In the genomic region with DNA sequence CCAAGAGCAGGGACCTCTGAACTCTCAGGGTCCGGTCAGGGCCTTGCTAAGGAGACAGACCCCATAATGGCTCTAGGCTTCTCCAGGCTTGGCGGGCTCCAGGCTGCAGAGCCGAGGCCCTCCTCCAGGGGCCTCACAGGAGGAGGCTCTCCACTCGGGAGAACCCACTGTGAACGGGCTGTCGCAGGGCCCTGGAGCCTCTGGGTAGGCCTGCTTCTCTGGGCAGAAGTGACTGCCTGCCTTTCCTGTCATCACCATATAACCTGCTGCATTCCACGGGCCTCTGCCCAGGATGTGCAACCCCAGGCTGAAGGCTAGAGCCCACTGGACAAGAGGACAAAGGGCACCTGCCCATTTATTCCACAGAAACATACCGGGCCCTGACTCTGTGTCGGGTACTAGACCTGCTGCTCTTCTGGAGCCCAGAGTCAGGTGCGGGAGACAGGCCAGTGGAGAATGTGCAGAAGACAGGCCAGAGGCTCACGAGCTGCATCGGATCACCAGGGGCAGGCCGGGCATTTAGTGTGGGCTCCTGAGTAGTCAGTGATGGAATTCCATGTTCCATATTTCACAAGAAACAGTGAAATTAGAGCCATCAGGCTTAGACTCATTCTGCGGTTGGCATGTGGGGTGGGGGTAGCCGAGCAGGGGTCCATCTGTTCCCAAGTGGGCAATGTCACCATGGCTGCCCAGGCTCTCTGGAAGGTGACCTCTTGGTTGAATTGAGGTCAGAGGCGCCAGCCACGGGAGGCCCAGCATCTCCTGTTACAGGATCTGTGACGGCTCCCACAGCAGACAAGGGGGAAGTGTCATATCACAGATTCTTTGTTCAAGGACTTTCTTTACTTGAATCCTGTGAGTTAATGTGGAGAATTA, we compare ENCODE assay signal across 9 cellular contexts.
DNase-seq lines count a peak whose midpoint lies in the region; ATAC-seq and TF ChIP-seq lines count a peak whose summit lies in the region.
"Had no signal": no experiment of that assay in that cellular context is flagged by ENCODE, and none has a peak within 500 bp of the region (broad histone marks: within the 10 kb centered on the region; RNA-seq: fewer than 3 reads in every experiment).

No MANE protein-coding gene starts in this region.

- no peak overlapping the region for H3K4me3 Mint-ChIP-seq in activated CD4-positive, alpha-beta T cell treated with anti-CD3 and anti-CD28 coated beads, Interleukin-2, amount 10 ng/mL, durations not matched to agents 7 days and 5 days
- no peak overlapping the region for H3K4me3 Mint-ChIP-seq in WTC11
- H3K4me3 Mint-ChIP-seq: nephron had no signal

- POLR2A ChIA-PET in activated CD4-positive, alpha-beta T cell treated with anti-CD3 and anti-CD28 coated beads, Interleukin-2, amount 10 ng/mL, durations not matched to agents 7 days and 5 days (lab: Charles Lee): no interaction called here
- POLR2A ChIA-PET in WTC11 (lab: Charles Lee): no interaction called here

- no peaks in the 10 kb centered on the region for H3K9me3 ChIP-seq in left ventricle myocardium inferior (replicated peaks)

- ATAC-seq in WTC11: peak; percentile 86

- peaks cover 36% of the 10 kb centered on the region for H3K4me1 Mint-ChIP-seq in activated CD4-positive, alpha-beta T cell treated with anti-CD3 and anti-CD28 coated beads, Interleukin-2, amount 10 ng/mL, durations not matched to agents 7 days and 5 days
- H3K4me1 Mint-ChIP-seq in WTC11: peaks cover 11% of the 10 kb centered on the region

- no peak for TF ChIP-seq CTCF in WTC11 (IDR thresholded peaks at IDR 0.05)
- peak; percentile 40 for TF ChIP-seq CTCF in left ventricle myocardium inferior (IDR thresholded peaks at IDR 0.05; ENCODE audit: borderline replicate concordance)

- CTCF ChIA-PET in activated CD4-positive, alpha-beta T cell treated with anti-CD3 and anti-CD28 coated beads, Interleukin-2, amount 10 ng/mL, durations not matched to agents 7 days and 5 days (lab: Charles Lee): no interaction called here
- CTCF ChIA-PET in WTC11 (lab: Charles Lee): interaction anchor here (1.0 kb wide), 1 partner anchor 17 kb away, joined by 5 read pairs; no protein-coding TSS in a partner anchor

- peak overlapping the region; percentile 94 for H3K27ac Mint-ChIP-seq in activated CD4-positive, alpha-beta T cell treated with anti-CD3 and anti-CD28 coated beads, Interleukin-2, amount 10 ng/mL, durations not matched to agents 7 days and 5 days
- no peak overlapping the region for H3K27ac Mint-ChIP-seq in WTC11

- no peak overlapping the region for H3K4me3 ChIP-seq in left ventricle myocardium inferior

- no peak for DNase-seq in activated CD4-positive, alpha-beta T cell treated with anti-CD3 and anti-CD28 coated beads, Interleukin-2, amount 10 ng/mL, durations not matched to agents 7 days and 5 days
- no peak for DNase-seq in activated CD4-positive, alpha-beta T cell treated with anti-CD3 and anti-CD28 coated beads, Interleukin-2, amount 50 U/mL, for 1 hour
- DNase-seq in WTC11 (ENCODE audit: low spot score) (peak; percentile 38), left ventricle myocardium inferior (no peak), inferior parietal cortex (ENCODE audit: extremely low spot score) (no peak), NCI-H1105 (lab: John Stamatoyannopoulos, UW) (no peak), NCI-H2196 (lab: John Stamatoyannopoulos, UW; ENCODE audit: unreplicated experiment) (no peak)
- peak; percentile 23 for DNase-seq in stimulated activated CD8-positive, alpha-beta memory T cell treated with anti-CD3 and anti-CD28 coated beads, Interleukin-4, amount 100 ng/mL, for 48 hours

- H3K4me1 ChIP-seq in left ventricle myocardium inferior: peaks cover 49% of the 10 kb centered on the region

- intact Hi-C loops in left ventricle myocardium inferior (cut with micrococcal nuclease): no loop called here

- no peaks in the 10 kb centered on the region for H3K36me3 ChIP-seq in left ventricle myocardium inferior

- H3K27ac ChIP-seq in left ventricle myocardium inferior (replicated peaks): peak overlapping the region; percentile 65

- H3K27me3 Mint-ChIP-seq in activated CD4-positive, alpha-beta T cell treated with anti-CD3 and anti-CD28 coated beads, Interleukin-2, amount 10 ng/mL, durations not matched to agents 7 days and 5 days: peaks cover 3% of the 10 kb centered on the region
- H3K27me3 Mint-ChIP-seq in WTC11 (ENCODE audit: low read depth): no peaks in the 10 kb centered on the region

- H3K36me3 Mint-ChIP-seq in activated CD4-positive, alpha-beta T cell treated with anti-CD3 and anti-CD28 coated beads, Interleukin-2, amount 10 ng/mL, durations not matched to agents 7 days and 5 days (ENCODE audit: low read depth): no peaks in the 10 kb centered on the region
- H3K36me3 Mint-ChIP-seq in WTC11: peaks cover 5% of the 10 kb centered on the region; the same call in 1 of the 2 replicates

- no peaks in the 10 kb centered on the region for H3K27me3 ChIP-seq in left ventricle myocardium inferior (ENCODE audit: low read depth)

- H3K9me3 Mint-ChIP-seq in activated CD4-positive, alpha-beta T cell treated with anti-CD3 and anti-CD28 coated beads, Interleukin-2, amount 10 ng/mL, durations not matched to agents 7 days and 5 days: no peaks in the 10 kb centered on the region
- peaks cover 5% of the 10 kb centered on the region; the same call in 1 of the 2 replicates for H3K9me3 Mint-ChIP-seq in WTC11

TF ChIP-seq in WTC11, 78 proteins besides CTCF, POLR2A, EP300 and RAD21:
- TF ChIP-seq, protein P1, sequence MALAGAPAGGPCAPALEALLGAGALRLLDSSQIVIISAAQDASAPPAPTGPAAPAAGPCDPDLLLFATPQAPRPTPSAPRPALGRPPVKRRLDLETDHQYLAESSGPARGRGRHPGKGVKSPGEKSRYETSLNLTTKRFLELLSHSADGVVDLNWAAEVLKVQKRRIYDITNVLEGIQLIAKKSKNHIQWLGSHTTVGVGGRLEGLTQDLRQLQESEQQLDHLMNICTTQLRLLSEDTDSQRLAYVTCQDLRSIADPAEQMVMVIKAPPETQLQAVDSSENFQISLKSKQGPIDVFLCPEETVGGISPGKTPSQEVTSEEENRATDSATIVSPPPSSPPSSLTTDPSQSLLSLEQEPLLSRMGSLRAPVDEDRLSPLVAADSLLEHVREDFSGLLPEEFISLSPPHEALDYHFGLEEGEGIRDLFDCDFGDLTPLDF (CRISPR knock-in tag; IDR thresholded peaks at IDR 0.05): no peak
- no peak for TF ChIP-seq ZNF219 (CRISPR knock-in tag; IDR thresholded peaks at IDR 0.05; ENCODE audit: borderline replicate concordance)

Comparison
In these comparisons a context has a peak if more than half of its experiments do, and no peak if none do; other contexts are left out.
1. DNase-seq: peak in WTC11 (single experiment) and stimulated activated CD8-positive, alpha-beta memory T cell treated with anti-CD3 and anti-CD28 coated beads, Interleukin-4, amount 100 ng/mL, for 48 hours (single experiment); none in activated CD4-positive, alpha-beta T cell treated with anti-CD3 and anti-CD28 coated beads, Interleukin-2, amount 10 ng/mL, durations not matched to agents 7 days and 5 days (single experiment), activated CD4-positive, alpha-beta T cell treated with anti-CD3 and anti-CD28 coated beads, Interleukin-2, amount 50 U/mL, for 1 hour (single experiment), left ventricle myocardium inferior (single experiment), inferior parietal cortex (single experiment), NCI-H1105 (single experiment) and NCI-H2196 (single experiment).